16 cellular contexts compared by ENCODE assay signal in the genomic region with DNA sequence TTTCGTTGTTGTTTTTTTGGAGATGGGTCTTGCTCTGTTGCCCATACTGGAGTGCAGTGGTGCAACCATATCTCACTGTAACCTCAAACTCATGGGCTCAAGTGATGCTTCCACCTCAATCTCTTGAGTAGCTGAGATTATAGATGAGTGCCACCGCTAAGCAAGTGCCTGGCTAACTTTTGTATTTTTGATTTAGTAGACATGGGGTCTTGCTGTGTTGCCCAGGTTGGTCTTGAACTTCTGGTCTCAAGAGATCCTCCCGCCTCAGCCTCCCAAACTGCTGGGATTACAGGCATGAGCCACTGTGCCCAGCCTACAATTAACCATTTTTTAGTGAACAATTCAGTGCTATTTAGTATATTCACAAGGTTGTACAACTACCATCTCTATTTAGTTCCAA. TPM values are rescaled to one million over a fixed set of nuclear protein-coding genes. Genes with fewer than 3 reads are reported as not detected.
DNase-seq lines count a peak whose midpoint lies in the region; ATAC-seq, FAIRE-seq and TF ChIP-seq lines count a peak whose summit lies in the region.
"Had no signal": no experiment of that assay in that cellular context is flagged by ENCODE, and none has a peak within 500 bp of the region (broad histone marks: within the 10 kb centered on the region; RNA-seq: fewer than 3 reads in every experiment).

No MANE protein-coding gene starts in this region.

- no peaks in the 10 kb centered on the region for H3K27me3 Mint-ChIP-seq in activated CD8-positive, alpha-beta T cell treated with anti-CD3 and anti-CD28 coated beads, Interleukin-2, amount 10 ng/mL, durations not matched to agents 7 days and 5 days (ENCODE audit: low read depth)
- H3K27me3 Mint-ChIP-seq in memory B cell: no peaks in the 10 kb centered on the region
- H3K27me3 Mint-ChIP-seq: type B pancreatic cell had no signal

- H3K27ac ChIP-seq in HepG2 (ENCODE audit: extremely low read length, insufficient read depth, low read length) (no peak overlapping the region), right lobe of liver (no peak overlapping the region), suprapubic skin (no peak overlapping the region), OCI-LY7 (ENCODE audit: low read depth, low read length, poor library complexity, severe bottlenecking) (no peak overlapping the region), WERI-Rb-1 (no peak overlapping the region)

- H3K36me3 ChIP-seq in HepG2 (replicated peaks in 1 of 2; ENCODE audit: control insufficient read depth in 1 of 2, insufficient read depth in 2 of 2, low read length in 2 of 2) (peaks cover 4 to 8% of the 10 kb centered on the region in 2 experiments; a peak in 3 of 5 replicates), right lobe of liver (no peaks in the 10 kb centered on the region), suprapubic skin (no peaks in the 10 kb centered on the region), OCI-LY7 (ENCODE audit: insufficient read depth, low read length) (no peaks in the 10 kb centered on the region), WERI-Rb-1 (no peaks in the 10 kb centered on the region)

- FAIRE-seq in HepG2 (lab: Jason Lieb, UNC): no peak
- FAIRE-seq: TTC549 had no signal

- H3K9ac ChIP-seq in HepG2 (ENCODE audit: insufficient read depth, low read depth, low read length): no peak overlapping the region

- TF ChIP-seq EP300 in HepG2 (IDR thresholded peaks at IDR 0.05; ENCODE audit: low read depth in 2 of 2, low read length in 2 of 2) (no peak), HepG2 (CRISPR knock-in tag; IDR thresholded peaks at IDR 0.05; ENCODE audit: borderline replicate concordance) (no peak), suprapubic skin (IDR thresholded peaks at IDR 0.05) (no peak)

- TF ChIP-seq POLR2A in HepG2 (IDR thresholded peaks at IDR 0.05; ENCODE audit: insufficient read depth in 1 of 2, low read depth in 2 of 2, low read length in 2 of 2) (no peak), right lobe of liver (IDR thresholded peaks at IDR 0.05) (no peak), suprapubic skin (IDR thresholded peaks at IDR 0.05) (no peak)

- BruUV-seq in HepG2 (replicated peaks; lab: Mats Ljungman, UMichigan): no TSS peak
- no TSS peak for BruUV-seq in OCI-LY7 (replicated peaks; lab: Mats Ljungman, UMichigan)

- H3K79me2 ChIP-seq in HepG2 (ENCODE audit: insufficient read depth, low read length): peaks cover 2% of the 10 kb centered on the region
- H3K79me2 ChIP-seq in OCI-LY7 (ENCODE audit: insufficient read depth, low read depth, low read length): no peaks in the 10 kb centered on the region

- no peak for TF ChIP-seq CTCF in HepG2 (CRISPR knock-in tag; IDR thresholded peaks at IDR 0.05)
- TF ChIP-seq CTCF in right lobe of liver (IDR thresholded peaks at IDR 0.05): no peak
- no peak for TF ChIP-seq CTCF in suprapubic skin (IDR thresholded peaks at IDR 0.05)
- no peak for TF ChIP-seq CTCF in OCI-LY7 (conservative IDR thresholded peaks at IDR 0.05; ENCODE audit: low read length)
- TF ChIP-seq CTCF in WERI-Rb-1 (IDR thresholded peaks at IDR 0.05; ENCODE audit: low read depth, low read length): no peak

- intact Hi-C loops in HepG2 (cut with micrococcal nuclease; ENCODE audit: unreplicated experiment) (no loop called here), right lobe of liver (cut with DNase I) (no loop called here), OCI-LY7 (cut with micrococcal nuclease; ENCODE audit: unreplicated experiment) (no loop called here)

- H3K27ac Mint-ChIP-seq in activated CD8-positive, alpha-beta T cell treated with anti-CD3 and anti-CD28 coated beads, Interleukin-2, amount 10 ng/mL, durations not matched to agents 7 days and 5 days: peak overlapping the region; percentile 86
- H3K27ac Mint-ChIP-seq in memory B cell: peak overlapping the region; percentile 91

- POLR2A ChIA-PET in HepG2 (lab: Yijun Ruan, JAX): no interaction called here
- POLR2A ChIA-PET in activated CD8-positive, alpha-beta T cell treated with anti-CD3 and anti-CD28 coated beads, Interleukin-2, amount 10 ng/mL, durations not matched to agents 7 days and 5 days (lab: Charles Lee): interaction anchor here (1.1 to 2.5 kb wide), 3 partner anchors 24 to 227 kb away, joined by 3 to 28 read pairs (median 21); a partner anchor contains a TSS
- POLR2A ChIA-PET in OCI-LY7 (lab: Charles Lee): interaction anchor here (0.6 to 1.5 kb wide), 2 partner anchors 23 to 40 kb away, joined by 3 to 4 read pairs; no protein-coding TSS in a partner anchor

- CTCF ChIA-PET in HepG2 (lab: Yijun Ruan, JAX; ENCODE audit: low intra/inter-chr PET ratio, low total read pairs) (no interaction called here), OCI-LY7 (lab: Charles Lee; ENCODE audit: unreplicated experiment) (no interaction called here)
- CTCF ChIA-PET in activated CD8-positive, alpha-beta T cell treated with anti-CD3 and anti-CD28 coated beads, Interleukin-2, amount 10 ng/mL, durations not matched to agents 7 days and 5 days (lab: Charles Lee): interaction anchor here (1.4 to 4.2 kb wide), 3 partner anchors 17 to 40 kb away, joined by 3 to 43 read pairs (median 8); a partner anchor contains a TSS

- no peaks in the 10 kb centered on the region for H3K9me2 ChIP-seq in OCI-LY7 (ENCODE audit: insufficient read depth, low read length)

- peak overlapping the region; percentile 29 for H3K4me3 Mint-ChIP-seq in activated CD8-positive, alpha-beta T cell treated with anti-CD3 and anti-CD28 coated beads, Interleukin-2, amount 10 ng/mL, durations not matched to agents 7 days and 5 days
- peak overlapping the region; percentile 72 for H3K4me3 Mint-ChIP-seq in memory B cell
- H3K4me3 Mint-ChIP-seq: type B pancreatic cell had no signal

- 99% methylated on average over 3 of the region's 3 CpGs for WGBS in HepG2 (ENCODE audit: low lambda C conversion rate)
- WGBS in right lobe of liver (ENCODE audit: insufficient coverage, low coverage, low lambda C conversion rate, missing lambda C conversion rate): 67% methylated on average over 1 of the region's 3 CpGs
- WGBS in suprapubic skin: 100% methylated on average over 3 of the region's 3 CpGs

- in situ Hi-C loops in HepG2 (cut with HindIII; ENCODE audit: extremely low pct_ligation_motif_present, low pct_unique_long_range_greater_than_20kb): no loop called here

- H3K4me1 ChIP-seq in HepG2 (ENCODE audit: insufficient read depth, low read length) (peaks cover 19% of the 10 kb centered on the region), right lobe of liver (peaks cover 0 to 8% (median 0%) of the 10 kb centered on the region in 4 donors), suprapubic skin (peaks cover 36% of the 10 kb centered on the region), OCI-LY7 (ENCODE audit: insufficient read depth, low read length, poor library complexity, severe bottlenecking) (peaks cover 23% of the 10 kb centered on the region)

- H3K27me3 ChIP-seq in HepG2 (ENCODE audit: control insufficient read depth in 1 of 2, insufficient read depth in 2 of 2, low read length in 2 of 2) (no peaks in the 10 kb centered on the region), right lobe of liver (no peaks in the 10 kb centered on the region), suprapubic skin (no peaks in the 10 kb centered on the region), WERI-Rb-1 (ENCODE audit: insufficient read depth, low read depth, severe bottlenecking) (no peaks in the 10 kb centered on the region)
- H3K27me3 ChIP-seq: esophagus squamous epithelium, heart left ventricle had no signal

- H3K9me3 ChIP-seq in HepG2 (ENCODE audit: low read length) (no peaks in the 10 kb centered on the region), right lobe of liver (no peaks in the 10 kb centered on the region), suprapubic skin (no peaks in the 10 kb centered on the region), OCI-LY7 (ENCODE audit: low read length) (no peaks in the 10 kb centered on the region), WERI-Rb-1 (ENCODE audit: severe bottlenecking) (no peaks in the 10 kb centered on the region)
- H3K9me3 ChIP-seq: esophagus squamous epithelium, heart left ventricle had no signal

- DNase-seq in HepG2 (ENCODE audit: low spot score) (no peak), right lobe of liver (no peak), memory B cell (ENCODE audit: low spot score in 2 of 2) (no peak), suprapubic skin (ENCODE audit: low spot score in 2 of 2) (no peak), OCI-LY7 (ENCODE audit: low spot score) (no peak), SKM-1 treated with dmso at 0.1 percent for 144 hours (lab: John Stamatoyannopoulos, UW; ENCODE audit: unreplicated experiment) (no peak), WERI-Rb-1 (no peak)
- DNase-seq in activated CD8-positive, alpha-beta T cell treated with anti-CD3 and anti-CD28 coated beads, Interleukin-2, amount 10 ng/mL, durations not matched to agents 7 days and 5 days: no peak
- DNase-seq: esophagus squamous epithelium, heart left ventricle, Kasumi-1, NCI-H1417 treated with DMSO at 0.1 percent for 48 hours, NCI-H345, SIG-M5 had no signal

- H3K4me2 ChIP-seq in HepG2 (ENCODE audit: low read depth, low read length): no peak overlapping the region
- H3K4me2 ChIP-seq in OCI-LY7 (ENCODE audit: low read length): no peak overlapping the region

- ATAC-seq in HepG2 (no peak), right lobe of liver (no peak), memory B cell (ENCODE audit: low read depth) (no peak)
- no peak for ATAC-seq in activated CD8-positive, alpha-beta T cell treated with anti-CD3 and anti-CD28 coated beads, Interleukin-2, amount 10 ng/mL, durations not matched to agents 7 days and 5 days
- ATAC-seq: heart left ventricle had no signal

- H3K4me3 ChIP-seq in HepG2 (replicated peaks in 1 of 3; ENCODE audit: insufficient read depth in 1 of 3, low read depth in 2 of 3, low read length in 3 of 3): no peak overlapping the region
- H3K4me3 ChIP-seq in right lobe of liver: no peak overlapping the region
- H3K4me3 ChIP-seq in suprapubic skin: no peak overlapping the region
- H3K4me3 ChIP-seq in OCI-LY7 (ENCODE audit: low read depth, low read length, poor library complexity, severe bottlenecking): no peak overlapping the region
- H3K4me3 ChIP-seq in WERI-Rb-1 (ENCODE audit: low read depth, low read length): no peak overlapping the region
- H3K4me3 ChIP-seq: heart left ventricle had no signal

- no peaks in the 10 kb centered on the region for H4K20me1 ChIP-seq in HepG2 (ENCODE audit: insufficient read depth, low read length)
- H4K20me1 ChIP-seq in OCI-LY7 (ENCODE audit: insufficient read depth, low read length): no peaks in the 10 kb centered on the region

- peaks cover 82% of the 10 kb centered on the region for H3K36me3 Mint-ChIP-seq in activated CD8-positive, alpha-beta T cell treated with anti-CD3 and anti-CD28 coated beads, Interleukin-2, amount 10 ng/mL, durations not matched to agents 7 days and 5 days (ENCODE audit: low read depth)
- peaks cover 17% of the 10 kb centered on the region for H3K36me3 Mint-ChIP-seq in memory B cell

- H3K9me3 Mint-ChIP-seq in activated CD8-positive, alpha-beta T cell treated with anti-CD3 and anti-CD28 coated beads, Interleukin-2, amount 10 ng/mL, durations not matched to agents 7 days and 5 days (ENCODE audit: insufficient read depth): no peaks in the 10 kb centered on the region
- no peaks in the 10 kb centered on the region for H3K9me3 Mint-ChIP-seq in memory B cell
- H3K9me3 Mint-ChIP-seq: type B pancreatic cell had no signal

- H2AFZ ChIP-seq in HepG2 (ENCODE audit: low read length): no peak overlapping the region
- no peak overlapping the region for H2AFZ ChIP-seq in OCI-LY7 (ENCODE audit: low read length)

- H3K4me1 Mint-ChIP-seq in activated CD8-positive, alpha-beta T cell treated with anti-CD3 and anti-CD28 coated beads, Interleukin-2, amount 10 ng/mL, durations not matched to agents 7 days and 5 days (ENCODE audit: low read depth): peaks cover 84% of the 10 kb centered on the region
- H3K4me1 Mint-ChIP-seq in memory B cell: peaks cover 35% of the 10 kb centered on the region

- no peak for TF ChIP-seq RAD21 in HepG2 (CRISPR knock-in tag; IDR thresholded peaks at IDR 0.05)

RNA-seq across cellular contexts. Expression of a gene that starts 42.2 kb away (rescaled TPM):
- 23.1 and 32.8 TPM in 2 replicates for total RNA-seq in HepG2 (2016; rRNA removed; fragmentation: Illumina TruSeq; extraction: Trizol)
- 4.0 TPM in 2 replicates for total RNA-seq in HepG2 (2016; cell fraction: cytosol; rRNA removed; fragmentation: Illumina TruSeq; extraction: Trizol; ENCODE audit: low read depth)
- total RNA-seq in HepG2 (2016; cell fraction: insoluble cytoplasmic fraction; rRNA removed; fragmentation: Illumina TruSeq; extraction: Trizol): 21.8 and 28.1 TPM in 2 replicates
- total RNA-seq in HepG2 (2016; cell fraction: membrane; rRNA removed; fragmentation: Illumina TruSeq; extraction: Trizol): 17.0 and 18.1 TPM in 2 replicates
- 24.9 and 26.4 TPM in 2 replicates for total RNA-seq in HepG2 (2016; cell fraction: nucleus; rRNA removed; fragmentation: Illumina TruSeq; extraction: Trizol)
- 10.3 and 14.8 TPM in 2 replicates for polyA plus RNA-seq in HepG2 (2011; rRNA removed)
- polyA plus RNA-seq in HepG2 (2011; cell fraction: cytosol; rRNA removed): 9.2 and 9.4 TPM in 2 replicates
- 10.3 and 12.6 TPM in 2 replicates for polyA plus RNA-seq in HepG2 (2011; cell fraction: nucleus; rRNA removed)
- polyA plus RNA-seq in HepG2 (2012): 9.0 and 10.3 TPM in 2 replicates
- polyA plus RNA-seq in HepG2 (2016; cell fraction: cytosol; fragmentation: Illumina TruSeq; extraction: Trizol; ENCODE audit: low read depth): 2.0 and 2.2 TPM in 2 replicates
- polyA plus RNA-seq in HepG2 (2016; cell fraction: insoluble cytoplasmic fraction; fragmentation: Illumina TruSeq; extraction: Trizol; ENCODE audit: low read depth): 29.1 and 30.2 TPM in 2 replicates
- 7.6 and 8.1 TPM in 2 replicates for polyA plus RNA-seq in HepG2 (2016; cell fraction: membrane; fragmentation: Illumina TruSeq; extraction: Trizol; ENCODE audit: low read depth)
- 19.5 and 19.8 TPM in 2 replicates for polyA plus RNA-seq in HepG2 (2016; cell fraction: nucleus; fragmentation: Illumina TruSeq; extraction: Trizol; ENCODE audit: insufficient read depth, low read depth)
- polyA minus RNA-seq in HepG2 (2011; rRNA and poly(A)+ RNA removed; ENCODE audit: low replicate concordance): 11.4 and 21.5 TPM in 2 replicates
- polyA minus RNA-seq in HepG2 (2011; cell fraction: cytosol; rRNA and poly(A)+ RNA removed): 14.4 and 17.7 TPM in 2 replicates
- 21.6 and 31.8 TPM in 2 replicates for polyA minus RNA-seq in HepG2 (2011; cell fraction: nucleus; rRNA and poly(A)+ RNA removed)
- total RNA-seq in right lobe of liver: 1 to 10 TPM; 1.0 to 2.9 (median 1.6) TPM
- total RNA-seq in activated CD8-positive, alpha-beta T cell treated with anti-CD3 and anti-CD28 coated beads, Interleukin-2, amount 10 ng/mL, durations not matched to agents 7 days and 5 days: 100 to 1,000 TPM in 1 of 2 experiments, 10 to 100 TPM in 1; 94.6 to 101 TPM
- 10 to 100 TPM; 16.3 to 23.0 (median 19.8) TPM for total RNA-seq in suprapubic skin
- total RNA-seq in OCI-LY7 (2014; rRNA removed; shearing (Covaris generic)): 10.8 and 14.1 TPM in 2 replicates
- 21.7 and 26.9 TPM in 2 replicates for total RNA-seq in OCI-LY7 (2022)
